In the genomic region with DNA sequence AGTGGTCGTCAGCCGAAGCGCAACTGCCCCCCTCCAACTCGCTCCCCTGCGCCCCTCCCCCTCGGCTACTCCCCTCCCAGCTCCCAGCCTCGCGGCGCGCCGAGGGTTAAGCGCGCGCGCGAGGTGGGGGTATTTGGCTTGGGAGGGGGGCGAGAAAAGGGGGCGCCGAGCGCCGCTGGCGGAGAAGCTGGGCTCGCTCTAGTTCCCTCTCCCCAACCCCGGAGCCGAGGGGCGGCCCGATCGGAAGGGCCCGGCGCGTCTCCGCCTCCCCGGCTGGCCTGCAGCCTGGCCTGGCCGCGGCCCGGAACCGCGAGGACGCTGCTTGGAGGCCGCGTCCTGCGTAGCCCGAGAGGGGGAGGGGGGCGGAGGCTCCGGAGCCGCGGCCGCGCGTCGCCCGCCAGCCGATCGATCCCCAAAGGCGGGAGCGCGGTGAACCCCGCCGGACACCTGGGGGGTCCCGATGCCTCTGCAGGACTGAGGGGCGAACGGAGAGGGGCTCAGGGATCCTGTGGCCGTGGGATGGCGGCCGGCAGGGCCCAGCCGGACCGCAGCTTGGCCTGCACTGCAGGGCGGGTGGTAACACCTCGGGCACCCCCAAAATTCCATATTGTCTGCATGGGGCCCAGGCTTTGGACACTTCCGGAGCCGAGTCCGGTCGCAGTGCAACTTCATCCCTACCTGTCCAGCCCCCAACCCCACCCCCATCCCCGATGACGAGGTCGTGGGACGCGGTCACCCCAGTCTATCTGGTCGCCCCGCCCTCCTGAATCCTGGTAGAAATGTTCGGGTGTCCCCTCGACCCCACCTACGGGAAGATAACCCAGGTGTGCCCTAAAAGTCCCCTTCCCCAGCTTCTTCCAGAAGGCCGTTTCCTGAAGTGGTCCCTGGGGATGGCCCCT, we compare ENCODE assay signal across 2 cellular contexts.
TF ChIP-seq lines count a peak whose summit lies in the region.

No MANE protein-coding gene starts in this region.

TF ChIP-seq in SK-N-SH, 30 proteins besides CTCF, POLR2A, EP300 and RAD21 (continues in another document):
- TF ChIP-seq, protein P1, sequence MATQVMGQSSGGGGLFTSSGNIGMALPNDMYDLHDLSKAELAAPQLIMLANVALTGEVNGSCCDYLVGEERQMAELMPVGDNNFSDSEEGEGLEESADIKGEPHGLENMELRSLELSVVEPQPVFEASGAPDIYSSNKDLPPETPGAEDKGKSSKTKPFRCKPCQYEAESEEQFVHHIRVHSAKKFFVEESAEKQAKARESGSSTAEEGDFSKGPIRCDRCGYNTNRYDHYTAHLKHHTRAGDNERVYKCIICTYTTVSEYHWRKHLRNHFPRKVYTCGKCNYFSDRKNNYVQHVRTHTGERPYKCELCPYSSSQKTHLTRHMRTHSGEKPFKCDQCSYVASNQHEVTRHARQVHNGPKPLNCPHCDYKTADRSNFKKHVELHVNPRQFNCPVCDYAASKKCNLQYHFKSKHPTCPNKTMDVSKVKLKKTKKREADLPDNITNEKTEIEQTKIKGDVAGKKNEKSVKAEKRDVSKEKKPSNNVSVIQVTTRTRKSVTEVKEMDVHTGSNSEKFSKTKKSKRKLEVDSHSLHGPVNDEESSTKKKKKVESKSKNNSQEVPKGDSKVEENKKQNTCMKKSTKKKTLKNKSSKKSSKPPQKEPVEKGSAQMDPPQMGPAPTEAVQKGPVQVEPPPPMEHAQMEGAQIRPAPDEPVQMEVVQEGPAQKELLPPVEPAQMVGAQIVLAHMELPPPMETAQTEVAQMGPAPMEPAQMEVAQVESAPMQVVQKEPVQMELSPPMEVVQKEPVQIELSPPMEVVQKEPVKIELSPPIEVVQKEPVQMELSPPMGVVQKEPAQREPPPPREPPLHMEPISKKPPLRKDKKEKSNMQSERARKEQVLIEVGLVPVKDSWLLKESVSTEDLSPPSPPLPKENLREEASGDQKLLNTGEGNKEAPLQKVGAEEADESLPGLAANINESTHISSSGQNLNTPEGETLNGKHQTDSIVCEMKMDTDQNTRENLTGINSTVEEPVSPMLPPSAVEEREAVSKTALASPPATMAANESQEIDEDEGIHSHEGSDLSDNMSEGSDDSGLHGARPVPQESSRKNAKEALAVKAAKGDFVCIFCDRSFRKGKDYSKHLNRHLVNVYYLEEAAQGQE (IDR thresholded peaks at IDR 0.05; ENCODE audit: low read depth, low read length) = peak; percentile 25; the same call in 1 of the 2 replicates
- TF ChIP-seq RCOR1 (IDR thresholded peaks at IDR 0.05; ENCODE audit: low read length) (no peak), NRF1 (IDR thresholded peaks at IDR 0.05; ENCODE audit: low read depth, low read length) (no peak), RXRA (IDR thresholded peaks at IDR 0.05; ENCODE audit: borderline replicate concordance, low read depth) (no peak), FOXJ3 (CRISPR knock-in tag; IDR thresholded peaks at IDR 0.05) (no peak), NFIC (IDR thresholded peaks at IDR 0.05; ENCODE audit: borderline replicate concordance) (no peak), TCF12 (IDR thresholded peaks at IDR 0.05) (no peak), RFX5 (IDR thresholded peaks at IDR 0.05; ENCODE audit: low read length) (no peak), ELF1 (IDR thresholded peaks at IDR 0.05) (0 out of 2 replicates have a peak, but pooled peaks have one; percentile 25), POLR2AphosphoS5 (IDR thresholded peaks at IDR 0.05; ENCODE audit: low read depth, low read length) (no peak; the same call in 1 of the 2 replicates), EZH2phosphoT487 (IDR thresholded peaks at IDR 0.05; ENCODE audit: borderline replicate concordance, low read depth) (no peak), FOSL2 (IDR thresholded peaks at IDR 0.05; ENCODE audit: borderline replicate concordance, low read depth) (no peak), MXI1 (IDR thresholded peaks at IDR 0.05; ENCODE audit: low read depth, low read length) (no peak), CHD2 (IDR thresholded peaks at IDR 0.05; ENCODE audit: low read length, partially characterized antibody) (peak; percentile 62), FOXM1 (IDR thresholded peaks at IDR 0.05; ENCODE audit: low read depth) (no peak), YY1 (IDR thresholded peaks at IDR 0.05; ENCODE audit: low read depth) (no peak), SIN3A (IDR thresholded peaks at IDR 0.05; ENCODE audit: borderline replicate concordance, low read depth, low read length) (no peak), PBX3 (IDR thresholded peaks at IDR 0.05) (no peak), GABPA (IDR thresholded peaks at IDR 0.05; ENCODE audit: low read depth) (0 out of 2 replicates have a peak, but pooled peaks have one; percentile 15), TEAD4 (IDR thresholded peaks at IDR 0.05; ENCODE audit: borderline replicate concordance, insufficient read depth) (no peak), USF1 (IDR thresholded peaks at IDR 0.05; ENCODE audit: borderline replicate concordance, low read depth) (no peak), GATA2 (CRISPR knock-in tag; IDR thresholded peaks at IDR 0.05) (no peak), MEF2A (IDR thresholded peaks at IDR 0.05; ENCODE audit: borderline replicate concordance, low read depth) (no peak), TAF1 (IDR thresholded peaks at IDR 0.05; ENCODE audit: borderline replicate concordance, low read depth, low read length) (peak; percentile 42; the same call in 1 of the 2 replicates), JUND (IDR thresholded peaks at IDR 0.05) (no peak)
- TF ChIP-seq, protein P2, sequence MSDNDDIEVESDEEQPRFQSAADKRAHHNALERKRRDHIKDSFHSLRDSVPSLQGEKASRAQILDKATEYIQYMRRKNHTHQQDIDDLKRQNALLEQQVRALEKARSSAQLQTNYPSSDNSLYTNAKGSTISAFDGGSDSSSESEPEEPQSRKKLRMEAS (IDR thresholded peaks at IDR 0.05; ENCODE audit: low read depth) = peak; percentile 87; the same call in 1 of the 2 replicates
- TF ChIP-seq, protein P3, sequence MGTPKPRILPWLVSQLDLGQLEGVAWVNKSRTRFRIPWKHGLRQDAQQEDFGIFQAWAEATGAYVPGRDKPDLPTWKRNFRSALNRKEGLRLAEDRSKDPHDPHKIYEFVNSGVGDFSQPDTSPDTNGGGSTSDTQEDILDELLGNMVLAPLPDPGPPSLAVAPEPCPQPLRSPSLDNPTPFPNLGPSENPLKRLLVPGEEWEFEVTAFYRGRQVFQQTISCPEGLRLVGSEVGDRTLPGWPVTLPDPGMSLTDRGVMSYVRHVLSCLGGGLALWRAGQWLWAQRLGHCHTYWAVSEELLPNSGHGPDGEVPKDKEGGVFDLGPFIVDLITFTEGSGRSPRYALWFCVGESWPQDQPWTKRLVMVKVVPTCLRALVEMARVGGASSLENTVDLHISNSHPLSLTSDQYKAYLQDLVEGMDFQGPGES (IDR thresholded peaks at IDR 0.05; ENCODE audit: low read depth, low read length) = no peak

TF ChIP-seq in GM12891, 5 proteins besides CTCF, POLR2A, EP300 and RAD21:
- TF ChIP-seq POLR2AphosphoS5 (IDR thresholded peaks at IDR 0.05; ENCODE audit: low read depth, low read length) (no peak), POU2F2 (IDR thresholded peaks at IDR 0.05; ENCODE audit: low read depth, low read length) (no peak), SPI1 (IDR thresholded peaks at IDR 0.05; ENCODE audit: low read depth, low read length) (no peak), PAX5 (IDR thresholded peaks at IDR 0.05; ENCODE audit: insufficient read depth, low read length, severe bottlenecking) (no peak), TAF1 (IDR thresholded peaks at IDR 0.05; ENCODE audit: low read depth, low read length) (no peak)
